1 cellular context compared by ENCODE assay signal in the genomic region with DNA sequence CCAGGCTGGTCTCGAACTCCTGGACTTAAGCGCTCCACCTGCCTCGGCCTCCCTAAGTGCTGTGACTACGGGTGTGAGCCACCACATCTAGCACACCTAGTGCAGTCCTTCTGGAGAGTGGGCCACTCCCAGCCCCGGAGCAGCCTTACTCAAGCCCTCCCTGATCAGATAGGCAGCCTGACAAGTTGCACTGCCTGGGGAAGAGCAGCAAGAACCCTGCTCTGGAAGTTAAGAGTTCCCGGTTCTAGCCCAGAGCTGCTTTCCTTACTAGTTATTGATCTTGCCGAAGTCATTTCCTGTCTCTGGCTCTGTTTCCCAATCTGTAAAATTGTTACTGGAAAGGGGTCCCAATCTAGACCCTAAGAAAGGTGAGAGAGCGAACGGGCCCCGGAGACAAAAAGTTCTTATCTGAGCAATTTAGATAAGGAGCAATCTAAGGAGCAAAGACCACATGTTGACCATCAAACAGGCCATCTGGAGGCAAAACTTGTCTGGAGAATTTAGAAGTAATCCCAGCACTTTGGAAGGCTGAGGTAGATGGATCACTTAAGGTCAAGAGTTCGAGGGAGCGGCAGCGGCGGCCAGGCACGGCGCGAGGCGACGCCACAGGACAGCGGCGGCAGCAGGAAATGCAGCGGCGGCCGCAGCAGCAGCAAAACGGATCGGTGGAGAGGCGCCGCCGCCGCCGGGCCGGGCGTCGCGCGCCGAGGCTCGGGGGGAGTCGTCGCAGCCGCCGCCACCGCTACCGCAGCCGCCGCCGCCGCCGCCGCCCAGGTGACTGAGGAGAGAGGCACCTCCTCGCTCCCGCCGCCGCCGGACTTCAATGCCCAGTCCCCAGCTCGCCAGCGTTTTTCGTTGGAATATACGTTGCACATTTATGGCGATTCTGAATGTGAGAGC.
A peak's percentile ranks its signal among the peaks of the same experiment; 100 is the strongest.
TF ChIP-seq lines count a peak whose summit lies in the region.

No MANE protein-coding gene starts in this region.

TF ChIP-seq in HepG2, 621 proteins besides CTCF, POLR2A, EP300 and RAD21 (continued from another document and continues in another):
- peak; percentile 64 for TF ChIP-seq MYC (CRISPR knock-in tag; IDR thresholded peaks at IDR 0.05; ENCODE audit: borderline replicate concordance)
- TF ChIP-seq SP1 (IDR thresholded peaks at IDR 0.05) = no peak
- TF ChIP-seq SP1 (CRISPR knock-in tag; IDR thresholded peaks at IDR 0.05) = 0 out of 2 replicates have a peak, but pooled peaks have one; percentile 4
- TF ChIP-seq POLR2G (IDR thresholded peaks at IDR 0.05; ENCODE audit: low read depth, low read length) = peak; percentile 65; the same call in 1 of the 2 replicates
- 0 out of 2 replicates have a peak, but pooled peaks have one; percentile 11 for TF ChIP-seq ZNF441 (CRISPR knock-in tag; IDR thresholded peaks at IDR 0.05; ENCODE audit: borderline replicate concordance)
- TF ChIP-seq SKIL (CRISPR knock-in tag; IDR thresholded peaks at IDR 0.05; ENCODE audit: borderline replicate concordance) = 0 out of 2 replicates have a peak, but pooled peaks have one; percentile 34
- peak; percentile 58 for TF ChIP-seq HOXA3 (CRISPR knock-in tag; IDR thresholded peaks at IDR 0.05)
- TF ChIP-seq ZNF180 (CRISPR knock-in tag; IDR thresholded peaks at IDR 0.05; ENCODE audit: borderline replicate concordance, low read depth) = no peak
- TF ChIP-seq, protein P1, sequence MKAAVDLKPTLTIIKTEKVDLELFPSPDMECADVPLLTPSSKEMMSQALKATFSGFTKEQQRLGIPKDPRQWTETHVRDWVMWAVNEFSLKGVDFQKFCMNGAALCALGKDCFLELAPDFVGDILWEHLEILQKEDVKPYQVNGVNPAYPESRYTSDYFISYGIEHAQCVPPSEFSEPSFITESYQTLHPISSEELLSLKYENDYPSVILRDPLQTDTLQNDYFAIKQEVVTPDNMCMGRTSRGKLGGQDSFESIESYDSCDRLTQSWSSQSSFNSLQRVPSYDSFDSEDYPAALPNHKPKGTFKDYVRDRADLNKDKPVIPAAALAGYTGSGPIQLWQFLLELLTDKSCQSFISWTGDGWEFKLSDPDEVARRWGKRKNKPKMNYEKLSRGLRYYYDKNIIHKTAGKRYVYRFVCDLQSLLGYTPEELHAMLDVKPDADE (CRISPR knock-in tag; IDR thresholded peaks at IDR 0.05) = peak; percentile 46; the same call in 1 of the 2 replicates
- TF ChIP-seq, protein P2, sequence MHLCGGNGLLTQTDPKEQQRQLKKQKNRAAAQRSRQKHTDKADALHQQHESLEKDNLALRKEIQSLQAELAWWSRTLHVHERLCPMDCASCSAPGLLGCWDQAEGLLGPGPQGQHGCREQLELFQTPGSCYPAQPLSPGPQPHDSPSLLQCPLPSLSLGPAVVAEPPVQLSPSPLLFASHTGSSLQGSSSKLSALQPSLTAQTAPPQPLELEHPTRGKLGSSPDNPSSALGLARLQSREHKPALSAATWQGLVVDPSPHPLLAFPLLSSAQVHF (CRISPR knock-in tag; IDR thresholded peaks at IDR 0.05) = no peak
- TF ChIP-seq ADNP (CRISPR knock-in tag; IDR thresholded peaks at IDR 0.05) = peak; percentile 95
- TF ChIP-seq ZNF354B (CRISPR knock-in tag; IDR thresholded peaks at IDR 0.05) = no peak; the same call in 1 of the 2 replicates
- TF ChIP-seq ZNF282 (IDR thresholded peaks at IDR 0.05; ENCODE audit: partially characterized antibody) = no peak
- TF ChIP-seq, protein P3, sequence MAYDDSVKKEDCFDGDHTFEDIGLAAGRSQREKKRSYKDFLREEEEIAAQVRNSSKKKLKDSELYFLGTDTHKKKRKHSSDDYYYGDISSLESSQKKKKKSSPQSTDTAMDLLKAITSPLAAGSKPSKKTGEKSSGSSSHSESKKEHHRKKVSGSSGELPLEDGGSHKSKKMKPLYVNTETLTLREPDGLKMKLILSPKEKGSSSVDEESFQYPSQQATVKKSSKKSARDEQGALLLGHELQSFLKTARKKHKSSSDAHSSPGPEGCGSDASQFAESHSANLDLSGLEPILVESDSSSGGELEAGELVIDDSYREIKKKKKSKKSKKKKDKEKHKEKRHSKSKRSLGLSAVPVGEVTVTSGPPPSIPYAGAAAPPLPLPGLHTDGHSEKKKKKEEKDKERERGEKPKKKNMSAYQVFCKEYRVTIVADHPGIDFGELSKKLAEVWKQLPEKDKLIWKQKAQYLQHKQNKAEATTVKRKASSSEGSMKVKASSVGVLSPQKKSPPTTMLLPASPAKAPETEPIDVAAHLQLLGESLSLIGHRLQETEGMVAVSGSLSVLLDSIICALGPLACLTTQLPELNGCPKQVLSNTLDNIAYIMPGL (CRISPR knock-in tag; IDR thresholded peaks at IDR 0.05; ENCODE audit: borderline replicate concordance in 1 of 2, low read depth in 1 of 2) = peak; percentile 57 to 70; a peak in 3 of 4 replicates
- no peak for TF ChIP-seq ZNF296 (CRISPR knock-in tag; conservative IDR thresholded peaks at IDR 0.05)
- TF ChIP-seq NFYB (CRISPR knock-in tag; IDR thresholded peaks at IDR 0.05) = no peak
- TF ChIP-seq TFAP4 (IDR thresholded peaks at IDR 0.05; ENCODE audit: borderline replicate concordance, low read depth) = peak; percentile 11; the same call in 1 of the 2 replicates
- no peak for TF ChIP-seq ZNF20 (CRISPR knock-in tag; IDR thresholded peaks at IDR 0.05)
- TF ChIP-seq CCDC6 (CRISPR knock-in tag; IDR thresholded peaks at IDR 0.05) = 0 out of 2 replicates have a peak, but pooled peaks have one; percentile 43
- TF ChIP-seq HMG20B (CRISPR knock-in tag; conservative IDR thresholded peaks at IDR 0.05) = 0 out of 2 replicates have a peak, but pooled peaks have one; percentile 2
- 0 out of 2 replicates have a peak, but pooled peaks have one; percentile 29 for TF ChIP-seq BHLHE40 (IDR thresholded peaks at IDR 0.05; ENCODE audit: low read length)
- TF ChIP-seq NR0B2 (CRISPR knock-in tag; IDR thresholded peaks at IDR 0.05) = 0 out of 2 replicates have a peak, but pooled peaks have one; percentile 32
- TF ChIP-seq, protein P4, sequence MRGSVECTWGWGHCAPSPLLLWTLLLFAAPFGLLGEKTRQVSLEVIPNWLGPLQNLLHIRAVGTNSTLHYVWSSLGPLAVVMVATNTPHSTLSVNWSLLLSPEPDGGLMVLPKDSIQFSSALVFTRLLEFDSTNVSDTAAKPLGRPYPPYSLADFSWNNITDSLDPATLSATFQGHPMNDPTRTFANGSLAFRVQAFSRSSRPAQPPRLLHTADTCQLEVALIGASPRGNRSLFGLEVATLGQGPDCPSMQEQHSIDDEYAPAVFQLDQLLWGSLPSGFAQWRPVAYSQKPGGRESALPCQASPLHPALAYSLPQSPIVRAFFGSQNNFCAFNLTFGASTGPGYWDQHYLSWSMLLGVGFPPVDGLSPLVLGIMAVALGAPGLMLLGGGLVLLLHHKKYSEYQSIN (CRISPR knock-in tag; IDR thresholded peaks at IDR 0.05; ENCODE audit: borderline replicate concordance) = no peak
- peak; percentile 47; the same call in 1 of the 2 replicates for TF ChIP-seq ZNF350 (CRISPR knock-in tag; IDR thresholded peaks at IDR 0.05; ENCODE audit: borderline replicate concordance, low read depth)
- TF ChIP-seq ZNF572 (CRISPR knock-in tag; IDR thresholded peaks at IDR 0.05) = 0 out of 2 replicates have a peak, but pooled peaks have one; percentile 53
- TF ChIP-seq, protein P5, sequence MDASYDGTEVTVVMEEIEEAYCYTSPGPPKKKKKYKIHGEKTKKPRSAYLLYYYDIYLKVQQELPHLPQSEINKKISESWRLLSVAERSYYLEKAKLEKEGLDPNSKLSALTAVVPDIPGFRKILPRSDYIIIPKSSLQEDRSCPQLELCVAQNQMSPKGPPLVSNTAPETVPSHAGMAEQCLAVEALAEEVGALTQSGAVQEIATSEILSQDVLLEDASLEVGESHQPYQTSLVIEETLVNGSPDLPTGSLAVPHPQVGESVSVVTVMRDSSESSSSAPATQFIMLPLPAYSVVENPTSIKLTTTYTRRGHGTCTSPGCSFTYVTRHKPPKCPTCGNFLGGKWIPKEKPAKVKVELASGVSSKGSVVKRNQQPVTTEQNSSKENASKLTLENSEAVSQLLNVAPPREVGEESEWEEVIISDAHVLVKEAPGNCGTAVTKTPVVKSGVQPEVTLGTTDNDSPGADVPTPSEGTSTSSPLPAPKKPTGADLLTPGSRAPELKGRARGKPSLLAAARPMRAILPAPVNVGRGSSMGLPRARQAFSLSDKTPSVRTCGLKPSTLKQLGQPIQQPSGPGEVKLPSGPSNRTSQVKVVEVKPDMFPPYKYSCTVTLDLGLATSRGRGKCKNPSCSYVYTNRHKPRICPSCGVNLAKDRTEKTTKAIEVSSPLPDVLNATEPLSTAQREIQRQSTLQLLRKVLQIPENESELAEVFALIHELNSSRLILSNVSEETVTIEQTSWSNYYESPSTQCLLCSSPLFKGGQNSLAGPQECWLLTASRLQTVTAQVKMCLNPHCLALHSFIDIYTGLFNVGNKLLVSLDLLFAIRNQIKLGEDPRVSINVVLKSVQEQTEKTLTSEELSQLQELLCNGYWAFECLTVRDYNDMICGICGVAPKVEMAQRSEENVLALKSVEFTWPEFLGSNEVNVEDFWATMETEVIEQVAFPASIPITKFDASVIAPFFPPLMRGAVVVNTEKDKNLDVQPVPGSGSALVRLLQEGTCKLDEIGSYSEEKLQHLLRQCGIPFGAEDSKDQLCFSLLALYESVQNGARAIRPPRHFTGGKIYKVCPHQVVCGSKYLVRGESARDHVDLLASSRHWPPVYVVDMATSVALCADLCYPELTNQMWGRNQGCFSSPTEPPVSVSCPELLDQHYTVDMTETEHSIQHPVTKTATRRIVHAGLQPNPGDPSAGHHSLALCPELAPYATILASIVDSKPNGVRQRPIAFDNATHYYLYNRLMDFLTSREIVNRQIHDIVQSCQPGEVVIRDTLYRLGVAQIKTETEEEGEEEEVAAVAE (CRISPR knock-in tag; IDR thresholded peaks at IDR 0.05; ENCODE audit: borderline replicate concordance) = no peak
- TF ChIP-seq RAD51 (IDR thresholded peaks at IDR 0.05; ENCODE audit: borderline replicate concordance) = 0 out of 2 replicates have a peak, but pooled peaks have one; percentile 2
- peak; percentile 54 for TF ChIP-seq ZEB1 (IDR thresholded peaks at IDR 0.05; ENCODE audit: insufficient replicate concordance, low read depth)
- TF ChIP-seq, protein P6, sequence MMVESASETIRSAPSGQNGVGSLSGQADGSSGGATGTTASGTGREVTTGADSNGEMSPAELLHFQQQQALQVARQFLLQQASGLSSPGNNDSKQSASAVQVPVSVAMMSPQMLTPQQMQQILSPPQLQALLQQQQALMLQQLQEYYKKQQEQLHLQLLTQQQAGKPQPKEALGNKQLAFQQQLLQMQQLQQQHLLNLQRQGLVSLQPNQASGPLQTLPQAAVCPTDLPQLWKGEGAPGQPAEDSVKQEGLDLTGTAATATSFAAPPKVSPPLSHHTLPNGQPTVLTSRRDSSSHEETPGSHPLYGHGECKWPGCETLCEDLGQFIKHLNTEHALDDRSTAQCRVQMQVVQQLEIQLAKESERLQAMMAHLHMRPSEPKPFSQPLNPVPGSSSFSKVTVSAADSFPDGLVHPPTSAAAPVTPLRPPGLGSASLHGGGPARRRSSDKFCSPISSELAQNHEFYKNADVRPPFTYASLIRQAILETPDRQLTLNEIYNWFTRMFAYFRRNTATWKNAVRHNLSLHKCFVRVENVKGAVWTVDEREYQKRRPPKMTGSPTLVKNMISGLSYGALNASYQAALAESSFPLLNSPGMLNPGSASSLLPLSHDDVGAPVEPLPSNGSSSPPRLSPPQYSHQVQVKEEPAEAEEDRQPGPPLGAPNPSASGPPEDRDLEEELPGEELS (CRISPR knock-in tag; IDR thresholded peaks at IDR 0.05) = peak; percentile 18
- TF ChIP-seq ELF3 (CRISPR knock-in tag; IDR thresholded peaks at IDR 0.05) = peak; percentile 50; the same call in 1 of the 2 replicates
- TF ChIP-seq ZBTB4 (CRISPR knock-in tag; IDR thresholded peaks at IDR 0.05; ENCODE audit: borderline replicate concordance) = 0 out of 2 replicates have a peak, but pooled peaks have one; percentile 13
- TF ChIP-seq REPIN1 (CRISPR knock-in tag; IDR thresholded peaks at IDR 0.05; ENCODE audit: borderline replicate concordance, low read depth) = peak; percentile 16; the same call in 1 of the 2 replicates
